Comparison of ENCODE assay signal across 8 cellular contexts in genomic region chr2:529425-529824, GRCh38.
DNase-seq lines count a peak whose midpoint lies in the region; ATAC-seq, FAIRE-seq and TF ChIP-seq lines count a peak whose summit lies in the region.

No MANE protein-coding gene starts in this region.

- H3K4me1 Mint-ChIP-seq in neural progenitor cell: peaks cover 2% of the 10 kb centered on the region

- in situ Hi-C loops in K562 (cut with MboI): no loop called here

- TF ChIP-seq RAD21 in K562 (CRISPR knock-in tag; conservative IDR thresholded peaks at IDR 0.05 in 1 of 2, IDR thresholded peaks at IDR 0.05 in 1 of 2): peak in 1 of 2 experiments; percentile 48; a peak in 3 of 4 replicates

- 0% methylated on average over 2 of the region's 2 CpGs for WGBS in K562 (ENCODE audit: insufficient coverage, low coverage, missing lambda C conversion rate)

- H3K9me1 ChIP-seq in K562 (ENCODE audit: control insufficient read depth, insufficient read depth, low read length): no peaks in the 10 kb centered on the region

- H3K79me2 ChIP-seq in K562 (ENCODE audit: control insufficient read depth, insufficient read depth, low read length) (no peaks in the 10 kb centered on the region), neural progenitor cell (ENCODE audit: low read depth) (no peaks in the 10 kb centered on the region)

- peaks cover 22% of the 10 kb centered on the region for H3K9me3 Mint-ChIP-seq in neural progenitor cell

- H3K4me2 ChIP-seq in K562 (ENCODE audit: insufficient read depth, low read length) (no peak overlapping the region), neural progenitor cell (no peak overlapping the region)

- TF ChIP-seq EP300 in K562 (IDR thresholded peaks at IDR 0.05; ENCODE audit: low read length): no peak

- H3K36me3 ChIP-seq in K562 (ENCODE audit: control insufficient read depth, insufficient read depth, low read length): no peaks in the 10 kb centered on the region
- H3K36me3 ChIP-seq in neural progenitor cell: no peaks in the 10 kb centered on the region

- peak; percentile 49 for ATAC-seq in GM18861 (IDR thresholded peaks at IDR 0.05; ENCODE audit: unreplicated experiment)
- peak; percentile 61; the same call in 1 of the 3 replicates for ATAC-seq in K562
- no peak for ATAC-seq in HG03045 (IDR thresholded peaks at IDR 0.05; ENCODE audit: unreplicated experiment)
- no peak for ATAC-seq in GM18870 (IDR thresholded peaks at IDR 0.05; ENCODE audit: unreplicated experiment)

- no TSS peak for BruUV-seq in K562 (replicated peaks; lab: Mats Ljungman, UMichigan)

- CTCF ChIA-PET in K562 (lab: Yijun Ruan, JAX; ENCODE audit: low intra/inter-chr PET ratio): interaction anchor here (0.8 to 2.4 kb wide), 2 partner anchors 106 to 108 kb away, joined by 3 to 8 read pairs; no protein-coding TSS in a partner anchor

- peaks cover 9% of the 10 kb centered on the region for H3F3A ChIP-seq in neural progenitor cell (ENCODE audit: low read depth)

- POLR2A ChIA-PET in K562 (lab: Yijun Ruan, JAX): no interaction called here

- H3K9me3 ChIP-seq in K562 (replicated peaks; ENCODE audit: control insufficient read depth, insufficient read depth, low read depth, low read length) (no peaks in the 10 kb centered on the region; the same call in 1 of the 2 replicates), neural progenitor cell (ENCODE audit: low read depth) (no peaks in the 10 kb centered on the region)

- no peak for TF ChIP-seq POLR2A in K562 (conservative IDR thresholded peaks at IDR 0.05)

- H3K27me3 ChIP-seq in K562 (ENCODE audit: control insufficient read depth in 2 of 2, insufficient read depth in 2 of 2, low read length in 2 of 2): peaks cover 0 to 18% of the 10 kb centered on the region in 2 experiments; a peak in 4 of 5 replicates
- H3K27me3 ChIP-seq in neural progenitor cell: peaks cover 6% of the 10 kb centered on the region

- H2AFZ ChIP-seq in K562 (ENCODE audit: low read depth, low read length) (no peak overlapping the region), neural progenitor cell (replicated peaks) (peak overlapping the region; percentile 2)

- H3K36me3 Mint-ChIP-seq in neural progenitor cell: no peaks in the 10 kb centered on the region

- H3K4me3 Mint-ChIP-seq in neural progenitor cell: no peak overlapping the region

- peak; percentile 42 for DNase-seq in NCI-H187 treated with DMSO at 0.1 percent for 48 hours (lab: John Stamatoyannopoulos, UW)
- peak in 2 of 4 experiments; percentile 30 to 37 for DNase-seq in K562 (ENCODE audit: extremely low read depth in 1 of 4, low spot score in 3 of 4)
- peak; percentile 73 for DNase-seq in neural progenitor cell (ENCODE audit: low spot score)
- DNase-seq in cardiac septum (ENCODE audit: low spot score): no peak
- no peak for DNase-seq in activated CD4-positive, CD25-positive, alpha-beta regulatory T cell treated with anti-CD3 and anti-CD28 coated beads, Interleukin-2, amount 50 U/mL, for 72 hours

- TF ChIP-seq CTCF in K562 (IDR thresholded peaks at IDR 0.05 in 2 of 3, conservative IDR thresholded peaks at IDR 0.05 in 1 of 3; ENCODE audit: insufficient read depth in 2 of 3, low read depth in 1 of 3, low read length in 3 of 3) (peak; percentile 33 to 63 (median 53); a peak in 3 of 6 replicates), neural progenitor cell (IDR thresholded peaks at IDR 0.05) (peak; percentile 63)

- H3K9ac ChIP-seq in K562 (ENCODE audit: insufficient read depth in 1 of 2, low read depth in 2 of 2, low read length in 2 of 2) (no peak overlapping the region), neural progenitor cell (no peak overlapping the region)

- H3K4me1 ChIP-seq in K562 (replicated peaks in 1 of 2; ENCODE audit: control insufficient read depth in 2 of 2, insufficient read depth in 2 of 2, low read length in 2 of 2) (no peaks in the 10 kb centered on the region), neural progenitor cell (peaks cover 7% of the 10 kb centered on the region)

- H4K20me1 ChIP-seq in K562 (replicated peaks; ENCODE audit: control insufficient read depth, insufficient read depth, low read length) (no peaks in the 10 kb centered on the region), neural progenitor cell (ENCODE audit: low read depth) (no peaks in the 10 kb centered on the region)

- H3K27ac Mint-ChIP-seq in neural progenitor cell: no peak overlapping the region

- H3K27ac ChIP-seq in K562 (ENCODE audit: extremely low read depth, low read depth, low read length): no peak overlapping the region
- H3K27ac ChIP-seq in neural progenitor cell: no peak overlapping the region

- H3K27me3 Mint-ChIP-seq in neural progenitor cell (ENCODE audit: insufficient read depth, low read depth): no peaks in the 10 kb centered on the region

- FAIRE-seq in K562 (lab: Jason Lieb, UNC): peak; percentile 84

- no peak overlapping the region for H3K4me3 ChIP-seq in K562
- no peak overlapping the region for H3K4me3 ChIP-seq in neural progenitor cell

- intact Hi-C loops in K562 (cut with micrococcal nuclease) (loop anchor here (2.0 kb wide), 2 partner anchors 107 to 1019 kb away; no protein-coding TSS in a partner anchor), cardiac septum (cut with DNase I) (no loop called here)

TF ChIP-seq in K562, 482 proteins besides CTCF, POLR2A, EP300 and RAD21:
- no peak for TF ChIP-seq MYBL2 (IDR thresholded peaks at IDR 0.05; ENCODE audit: low read depth)
- no peak for TF ChIP-seq MYBL2 (CRISPR knock-in tag; IDR thresholded peaks at IDR 0.05; ENCODE audit: borderline replicate concordance)
- TF ChIP-seq, protein P1, sequence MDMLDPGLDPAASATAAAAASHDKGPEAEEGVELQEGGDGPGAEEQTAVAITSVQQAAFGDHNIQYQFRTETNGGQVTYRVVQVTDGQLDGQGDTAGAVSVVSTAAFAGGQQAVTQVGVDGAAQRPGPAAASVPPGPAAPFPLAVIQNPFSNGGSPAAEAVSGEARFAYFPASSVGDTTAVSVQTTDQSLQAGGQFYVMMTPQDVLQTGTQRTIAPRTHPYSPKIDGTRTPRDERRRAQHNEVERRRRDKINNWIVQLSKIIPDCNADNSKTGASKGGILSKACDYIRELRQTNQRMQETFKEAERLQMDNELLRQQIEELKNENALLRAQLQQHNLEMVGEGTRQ (CRISPR knock-in tag; IDR thresholded peaks at IDR 0.05): 0 out of 2 replicates have a peak, but pooled peaks have one; percentile 14

Comparison
In these comparisons a context has a peak if more than half of its experiments do, and no peak if none do; other contexts are left out.
1. ATAC-seq: peak in GM18861 (single experiment) and K562 (single experiment); none in HG03045 (single experiment) and GM18870 (single experiment).
2. DNase-seq: peak in NCI-H187 treated with DMSO at 0.1 percent for 48 hours (single experiment) and neural progenitor cell (single experiment); none in cardiac septum (single experiment) and activated CD4-positive, CD25-positive, alpha-beta regulatory T cell treated with anti-CD3 and anti-CD28 coated beads, Interleukin-2, amount 50 U/mL, for 72 hours (single experiment).